Comparison of ENCODE assay signal across 16 cellular contexts in the genomic region with DNA sequence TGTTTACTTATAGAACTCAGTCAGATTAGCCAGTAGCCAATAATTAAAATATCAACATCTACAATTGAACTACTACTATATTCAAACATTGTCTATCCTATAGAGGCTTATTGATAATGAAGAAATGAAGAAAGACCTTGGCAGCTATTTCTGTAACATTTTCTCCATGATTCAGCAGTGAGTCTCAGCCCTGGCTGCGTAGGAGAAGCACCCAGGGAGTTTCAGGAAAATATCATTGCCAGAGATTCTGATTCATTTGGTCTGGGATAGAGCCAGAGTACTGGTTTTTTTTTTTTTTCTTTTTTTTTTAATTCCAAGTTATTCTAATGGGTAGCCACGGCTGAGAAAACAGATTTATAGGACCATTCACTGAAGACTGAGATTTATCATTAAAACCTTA.
A peak's percentile ranks its signal among the peaks of the same experiment; 100 is the strongest.
DNase-seq lines count a peak whose midpoint lies in the region; ATAC-seq and TF ChIP-seq lines count a peak whose summit lies in the region.
"Had no signal": no experiment of that assay in that cellular context is flagged by ENCODE, and none has a peak within 500 bp of the region (broad histone marks: within the 10 kb centered on the region; RNA-seq: fewer than 3 reads in every experiment).

No MANE protein-coding gene starts in this region.

- no TSS peak for BruUV-seq in PC-3 (replicated peaks; lab: Mats Ljungman, UMichigan)

- H2AFZ ChIP-seq in PC-3 (ENCODE audit: low read length) = no peak overlapping the region

- DNase-seq in AG09319 (ENCODE audit: extremely low read depth, low read depth) (peak; percentile 56), PC-3 (peak; percentile 76), epithelial cell of prostate (ENCODE audit: low read depth, low spot score) (no peak), omental fat pad (ENCODE audit: low spot score) (no peak), Peyer's patch (no peak), iPS-NIHi11 (ENCODE audit: low spot score) (no peak)
- DNase-seq: activated CD4-positive, alpha-beta T cell treated with anti-CD3 and anti-CD28 coated beads, Interleukin-2, amount 10 ng/mL, durations not matched to agents 7 days and 5 days; activated naive CD4-positive, alpha-beta T cell treated with anti-CD3 and anti-CD28 coated beads, Interleukin-2, amount 10 ng/mL, durations not matched to agents 7 days and 5 days; erythroblast; midbrain; NCI-H2081 treated with DMSO at 0.1 percent for 48 hours; SHP77 treated with DMSO at 0.1 percent for 48 hours had no signal

- H3K4me1 ChIP-seq in PC-3 (ENCODE audit: insufficient read depth, low read length) = peaks cover 9% of the 10 kb centered on the region
- peaks cover 0 to 3% (median 0%) of the 10 kb centered on the region in 4 donors for H3K4me1 ChIP-seq in Peyer's patch

- H3K9me2 ChIP-seq in PC-3 (replicated peaks; ENCODE audit: low read length) = no peaks in the 10 kb centered on the region

- intact Hi-C loops in PC-3 (cut with micrococcal nuclease) = loop anchor here (5.0 kb wide), 1 partner anchor 66 kb away; no protein-coding TSS in a partner anchor

- H3K9me3 ChIP-seq in PC-3 (ENCODE audit: low read length) (no peaks in the 10 kb centered on the region), Peyer's patch (no peaks in the 10 kb centered on the region)

- no peaks in the 10 kb centered on the region for H3K79me2 ChIP-seq in PC-3 (ENCODE audit: low read length)

- no peak for TF ChIP-seq POLR2A in Peyer's patch (IDR thresholded peaks at IDR 0.05)

- CTCF ChIA-PET in PC-3 (lab: Charles Lee) = no interaction called here

- no peaks in the 10 kb centered on the region for H3F3A ChIP-seq in PC-3 (ENCODE audit: low read length, unreplicated experiment)

- POLR2A ChIA-PET in PC-3 (lab: Charles Lee; ENCODE audit: unreplicated experiment) = no interaction called here

- no peaks in the 10 kb centered on the region for H3K36me3 ChIP-seq in PC-3 (ENCODE audit: low read depth, low read length)
- no peaks in the 10 kb centered on the region for H3K36me3 ChIP-seq in Peyer's patch

- ATAC-seq in PC-3 (peak; percentile 80), omental fat pad (ENCODE audit: low FRiP score) (peak; percentile 89), GM18498 (IDR thresholded peaks at IDR 0.05; ENCODE audit: unreplicated experiment) (no peak), GM21529 (IDR thresholded peaks at IDR 0.05; ENCODE audit: unreplicated experiment) (no peak)
- ATAC-seq: stimulated activated memory B cell treated with anti-CD40 and anti-IgM and Interleukin-4, amounts not matched to agents 10 μg/mL and 1 μg/mL and 100 μg/mL, for 72 hours had no signal

- H3K27me3 ChIP-seq in PC-3 (ENCODE audit: low read length) (no peaks in the 10 kb centered on the region), Peyer's patch (no peaks in the 10 kb centered on the region)

- H3K27ac ChIP-seq in PC-3 (ENCODE audit: low read length) (peak overlapping the region; percentile 48), epithelial cell of prostate (peak overlapping the region; percentile 28), Peyer's patch (no peak overlapping the region)
- H3K27ac ChIP-seq: C4-2B had no signal

- H4K20me1 ChIP-seq in PC-3 (ENCODE audit: low read length) = no peaks in the 10 kb centered on the region

- no peak for TF ChIP-seq CTCF in AG09319 (IDR thresholded peaks at IDR 0.05; ENCODE audit: low read depth, low read length)
- no peak for TF ChIP-seq CTCF in PC-3 (conservative IDR thresholded peaks at IDR 0.05; ENCODE audit: low read depth, low read length)
- TF ChIP-seq CTCF in omental fat pad (IDR thresholded peaks at IDR 0.05) = no peak
- TF ChIP-seq CTCF in Peyer's patch (IDR thresholded peaks at IDR 0.05) = no peak

- 0 out of 2 replicates have a peak overlapping the region, but pooled peaks have one; percentile 10 for H3K4me2 ChIP-seq in PC-3 (ENCODE audit: low read length)

- H3K9ac ChIP-seq in PC-3 (ENCODE audit: low read length) = no peak overlapping the region

- H3K4me3 ChIP-seq in PC-3 (ENCODE audit: low read length) (no peak overlapping the region), Peyer's patch (no peak overlapping the region)

Comparison
In these comparisons a context has a peak if more than half of its experiments do, and no peak if none do; other contexts are left out.
1. DNase-seq: peak in AG09319 (single experiment) and PC-3 (single experiment); none in epithelial cell of prostate (single experiment), omental fat pad (single experiment), Peyer's patch (0 of 3) and iPS-NIHi11 (single experiment).
2. ATAC-seq: peak in PC-3 (single experiment) and omental fat pad (single experiment); none in GM18498 (single experiment) and GM21529 (single experiment).
3. H3K27ac ChIP-seq: peak in PC-3 (single experiment) and epithelial cell of prostate (single experiment); none in Peyer's patch (0 of 4).